22 cellular contexts compared by ENCODE assay signal in genomic region chr3:14252321-14253021, GRCh38.
"Had no signal": no experiment of that assay in that cellular context is flagged by ENCODE, and none has a peak within 500 bp of the region (broad histone marks: within the 10 kb centered on the region; RNA-seq: fewer than 3 reads in every experiment).

No MANE protein-coding gene starts in this region.

- H2AFZ ChIP-seq: parathyroid adenoma had no signal

- H3K4me3 ChIP-seq: dorsolateral prefrontal cortex, left ventricle myocardium inferior, tibial artery, uterus had no signal

- H3K9ac ChIP-seq: parathyroid adenoma had no signal

- H3K79me2 ChIP-seq: parathyroid adenoma had no signal

- H3K36me3 ChIP-seq: left ventricle myocardium inferior, tibial artery, uterus had no signal

- H3K27ac ChIP-seq: dorsolateral prefrontal cortex, epithelial cell of prostate, left ventricle myocardium inferior, parathyroid adenoma, tibial artery, uterus had no signal

- DNase-seq: activated CD4-positive, alpha-beta T cell treated with anti-CD3 and anti-CD28 coated beads, Interleukin-2, amount 10 ng/mL, durations not matched to agents 24 days and 14 days; activated CD8-positive, alpha-beta T cell treated with anti-CD3 and anti-CD28 coated beads for 36 hours; activated effector memory CD4-positive, alpha-beta T cell treated with anti-CD3 and anti-CD28 coated beads, Interleukin-2, amount 50 U/mL, for 16 hours; activated T-cell treated with anti-CD3 and anti-CD28 coated beads, Interleukin-2, amount 50 U/mL, for 48 hours; amniotic stem cell; caudate nucleus; dorsolateral prefrontal cortex; glutamatergic neuron; hypothalamus; kidney; left ventricle myocardium inferior; midbrain; stimulated activated naive B cell treated with anti-CD40 and anti-IgM and Interleukin-4, amounts not matched to agents 10 μg/mL and 1 μg/mL and 100 μg/mL, for 72 hours; T-cell; T1000 had no signal

- H3K4me1 ChIP-seq: left ventricle myocardium inferior, parathyroid adenoma, tibial artery, uterus had no signal

- H3K27me3 ChIP-seq: dorsolateral prefrontal cortex, uterus had no signal

- H3K4me1 Mint-ChIP-seq: activated CD4-positive, alpha-beta T cell treated with anti-CD3 and anti-CD28 coated beads, Interleukin-2, amount 10 ng/mL, durations not matched to agents 24 days and 14 days; stimulated activated naive B cell treated with anti-CD40 and anti-IgM and Interleukin-4, amounts not matched to agents 10 μg/mL and 1 μg/mL and 100 μg/mL, for 72 hours; T-cell had no signal

- H3K4me3 Mint-ChIP-seq: activated CD4-positive, alpha-beta T cell treated with anti-CD3 and anti-CD28 coated beads, Interleukin-2, amount 10 ng/mL, durations not matched to agents 24 days and 14 days; activated CD8-positive, alpha-beta T cell treated with anti-CD3 and anti-CD28 coated beads for 36 hours; activated naive CD8-positive, alpha-beta T cell; nephron; stimulated activated naive B cell treated with anti-CD40 and anti-IgM and Interleukin-4, amounts not matched to agents 10 μg/mL and 1 μg/mL and 100 μg/mL, for 72 hours; T-cell had no signal

- FAIRE-seq: colon, kidney had no signal

- H3K9me3 ChIP-seq: left ventricle myocardium inferior, tibial artery, uterus had no signal

- H3K27ac Mint-ChIP-seq: activated CD4-positive, alpha-beta T cell treated with anti-CD3 and anti-CD28 coated beads, Interleukin-2, amount 10 ng/mL, durations not matched to agents 24 days and 14 days; activated CD8-positive, alpha-beta T cell treated with anti-CD3 and anti-CD28 coated beads for 36 hours; activated naive CD8-positive, alpha-beta T cell; nephron; stimulated activated naive B cell treated with anti-CD40 and anti-IgM and Interleukin-4, amounts not matched to agents 10 μg/mL and 1 μg/mL and 100 μg/mL, for 72 hours; T-cell had no signal

- H3K9me3 Mint-ChIP-seq: activated CD4-positive, alpha-beta T cell treated with anti-CD3 and anti-CD28 coated beads, Interleukin-2, amount 10 ng/mL, durations not matched to agents 24 days and 14 days; activated CD8-positive, alpha-beta T cell treated with anti-CD3 and anti-CD28 coated beads for 36 hours; nephron; stimulated activated naive B cell treated with anti-CD40 and anti-IgM and Interleukin-4, amounts not matched to agents 10 μg/mL and 1 μg/mL and 100 μg/mL, for 72 hours; T-cell had no signal

- H3K27me3 Mint-ChIP-seq: activated CD8-positive, alpha-beta T cell treated with anti-CD3 and anti-CD28 coated beads for 36 hours; activated naive CD8-positive, alpha-beta T cell had no signal

- H3K36me3 Mint-ChIP-seq: activated naive CD8-positive, alpha-beta T cell; stimulated activated naive B cell treated with anti-CD40 and anti-IgM and Interleukin-4, amounts not matched to agents 10 μg/mL and 1 μg/mL and 100 μg/mL, for 72 hours; T-cell had no signal
